In the genomic region with DNA sequence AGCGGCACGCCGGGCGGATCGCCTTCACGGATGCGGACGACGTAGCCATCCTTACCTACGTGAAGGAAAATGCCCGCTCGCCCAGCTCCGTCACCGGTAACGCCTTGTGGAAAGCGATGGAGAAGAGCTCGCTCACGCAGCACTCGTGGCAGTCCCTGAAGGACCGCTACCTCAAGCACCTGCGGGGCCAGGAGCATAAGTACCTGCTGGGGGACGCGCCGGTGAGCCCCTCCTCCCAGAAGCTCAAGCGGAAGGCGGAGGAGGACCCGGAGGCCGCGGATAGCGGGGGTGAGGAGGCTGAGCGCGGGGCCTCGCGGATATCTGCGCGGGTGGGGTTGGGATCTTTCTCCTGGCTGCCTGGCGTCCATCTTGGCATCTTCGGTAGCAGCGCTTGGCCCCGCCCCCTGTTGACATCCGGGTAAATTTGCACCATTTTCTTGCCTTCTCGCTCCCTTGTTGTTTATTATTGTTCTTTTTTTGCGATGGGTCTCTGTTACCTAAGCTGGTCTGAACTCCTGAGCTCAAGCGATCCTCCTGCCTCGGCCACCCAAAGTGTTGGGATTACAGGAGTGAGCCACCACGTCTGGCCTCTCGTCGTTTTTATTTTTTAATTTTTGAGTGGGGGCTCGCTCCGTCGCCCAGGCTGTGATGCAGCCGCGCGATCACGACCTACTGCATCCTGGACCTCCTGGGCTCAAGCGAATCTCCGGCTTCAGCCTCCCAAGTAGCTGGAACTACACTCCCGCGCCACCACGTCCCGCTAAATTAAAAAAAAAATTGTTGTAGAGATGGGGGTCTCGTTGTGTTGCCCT, we compare ENCODE assay signal across 8 cellular contexts. TPM values are rescaled to one million over a fixed set of nuclear protein-coding genes. Genes with fewer than 3 reads are reported as not detected.
DNase-seq lines count a peak whose midpoint lies in the region; ATAC-seq and TF ChIP-seq lines count a peak whose summit lies in the region.

No MANE protein-coding gene starts in this region.

- peak; percentile 39 for ATAC-seq in HG02571 (IDR thresholded peaks at IDR 0.05; ENCODE audit: unreplicated experiment)
- ATAC-seq in T-cell (replicated peaks in 1 of 4): peak; percentile 47 to 52 (median 48)
- peak; percentile 77 for ATAC-seq in left ventricle myocardium superior

- H3K36me3 ChIP-seq in prostate gland (peaks cover 0 to 7% of the 10 kb centered on the region in 2 donors), urinary bladder (ENCODE audit: insufficient read depth) (no peaks in the 10 kb centered on the region)

- POLR2A ChIA-PET in T-cell (lab: Charles Lee): interaction anchor here (0.5 to 4.1 kb wide), 17 partner anchors 18 to 1091 kb away, joined by 3 to 59 read pairs (median 5); a partner anchor contains a TSS

- CTCF ChIA-PET in T-cell (lab: Charles Lee): interaction anchor here (0.5 to 2.0 kb wide), 10 partner anchors 20 to 214 kb away, joined by 3 to 27 read pairs (median 5); a partner anchor contains a TSS

- peaks cover 36% of the 10 kb centered on the region for H3K36me3 Mint-ChIP-seq in T-cell

- H3K27me3 Mint-ChIP-seq in T-cell: no peaks in the 10 kb centered on the region

- peaks cover 13% of the 10 kb centered on the region for H3K4me1 ChIP-seq in prostate gland (replicated peaks)
- H3K4me1 ChIP-seq in urinary bladder (ENCODE audit: insufficient read depth): peaks cover 2% of the 10 kb centered on the region

- no peaks in the 10 kb centered on the region for H3K9me3 Mint-ChIP-seq in T-cell

- intact Hi-C loops in left ventricle myocardium superior (cut with micrococcal nuclease): no loop called here
- intact Hi-C loops in prostate gland (cut with DNase I): loop anchor here (5.0 kb wide), 1 partner anchor 81 kb away; a partner anchor contains a TSS

- TF ChIP-seq CTCF in GM12864 (IDR thresholded peaks at IDR 0.05; ENCODE audit: low read depth, low read length, missing control alignments): no peak
- TF ChIP-seq CTCF in prostate gland (IDR thresholded peaks at IDR 0.05): no peak

- H3K27ac Mint-ChIP-seq in T-cell: peak overlapping the region; percentile 96 to 97

- H3K27me3 ChIP-seq in prostate gland (replicated peaks; ENCODE audit: insufficient read depth): no peaks in the 10 kb centered on the region

- TF ChIP-seq POLR2A in prostate gland (IDR thresholded peaks at IDR 0.05): peak; percentile 64

- 0% methylated on average over 62 of the region's 62 CpGs for WGBS in prostate gland
- under 1% methylated on average over 62 of the region's 62 CpGs for WGBS in urinary bladder

- H3K4me1 Mint-ChIP-seq in T-cell: peaks cover 71 to 76% (median 72%) of the 10 kb centered on the region in 3 donors

- peak overlapping the region; percentile 97 to 99 for H3K27ac ChIP-seq in prostate gland
- H3K27ac ChIP-seq in urinary bladder (ENCODE audit: low read depth): peak overlapping the region; percentile 100

- no peaks in the 10 kb centered on the region for H3K9me3 ChIP-seq in prostate gland

- DNase-seq in GM12864 (ENCODE audit: low read depth) (no peak), NCI-H1092 (lab: John Stamatoyannopoulos, UW) (peak; percentile 65), T-cell (peak; percentile 73 to 92 (median 87)), amniotic epithelial cell (ENCODE audit: low read depth) (peak; percentile 64), left ventricle myocardium superior (peak; percentile 89), prostate gland (ENCODE audit: low spot score) (peak; percentile 80)

- H3K4me3 ChIP-seq in GM12864 (ENCODE audit: low read depth, low read length) (peak overlapping the region; percentile 80), prostate gland (peak overlapping the region; percentile 94 to 97), urinary bladder (ENCODE audit: low read depth, low read length) (peak overlapping the region; percentile 84)

- H3K4me3 Mint-ChIP-seq in T-cell: peak overlapping the region; percentile 99 to 100 (median 99)

RNA-seq across cellular contexts. Expression of a gene that starts 0.9 kb away (rescaled TPM):
- total RNA-seq in T-cell (100 to 1,000 TPM in 1 of 5 donors, 10 to 100 TPM in 4; 86.0 to 104 (median 94.0) TPM), left ventricle myocardium superior (56.2 TPM), prostate gland (100 to 1,000 TPM in 1 of 2 donors, 10 to 100 TPM in 1; 89.7 to 116 TPM), urinary bladder (39.1 TPM)
- polyA plus RNA-seq in urinary bladder: 67.7 TPM

RNA-seq across cellular contexts. Expression of a gene that starts 1.0 kb away (rescaled TPM):
- total RNA-seq in T-cell (100 to 1,000 TPM; 121 to 151 (median 128) TPM), left ventricle myocardium superior (152 TPM), prostate gland (100 to 1,000 TPM in 1 of 2 donors, 10 to 100 TPM in 1; 89.4 to 145 TPM), urinary bladder (91.1 TPM)
- 90.6 TPM for polyA plus RNA-seq in urinary bladder

RNA-seq across cellular contexts. Expression of a gene that starts 25.4 kb away (rescaled TPM):
- total RNA-seq in T-cell: 10 to 100 TPM; 62.9 to 79.2 (median 72.0) TPM
- 19.0 TPM for total RNA-seq in left ventricle myocardium superior
- 10 to 100 TPM; 49.1 to 66.0 TPM for total RNA-seq in prostate gland
- 47.2 TPM for total RNA-seq in urinary bladder
- 16.9 TPM for polyA plus RNA-seq in urinary bladder

RNA-seq across cellular contexts. Expression of a gene that starts 28.3 kb away (rescaled TPM):
- total RNA-seq in T-cell (not detected), left ventricle myocardium superior (not detected), prostate gland (not detected), urinary bladder (not detected)
- polyA plus RNA-seq in urinary bladder: not detected

RNA-seq across cellular contexts. Expression of a gene that starts 52.8 kb away (rescaled TPM):
- total RNA-seq in T-cell (not detected), left ventricle myocardium superior (not detected), prostate gland (not detected), urinary bladder (not detected)
- not detected for polyA plus RNA-seq in urinary bladder
